In the genomic region with DNA sequence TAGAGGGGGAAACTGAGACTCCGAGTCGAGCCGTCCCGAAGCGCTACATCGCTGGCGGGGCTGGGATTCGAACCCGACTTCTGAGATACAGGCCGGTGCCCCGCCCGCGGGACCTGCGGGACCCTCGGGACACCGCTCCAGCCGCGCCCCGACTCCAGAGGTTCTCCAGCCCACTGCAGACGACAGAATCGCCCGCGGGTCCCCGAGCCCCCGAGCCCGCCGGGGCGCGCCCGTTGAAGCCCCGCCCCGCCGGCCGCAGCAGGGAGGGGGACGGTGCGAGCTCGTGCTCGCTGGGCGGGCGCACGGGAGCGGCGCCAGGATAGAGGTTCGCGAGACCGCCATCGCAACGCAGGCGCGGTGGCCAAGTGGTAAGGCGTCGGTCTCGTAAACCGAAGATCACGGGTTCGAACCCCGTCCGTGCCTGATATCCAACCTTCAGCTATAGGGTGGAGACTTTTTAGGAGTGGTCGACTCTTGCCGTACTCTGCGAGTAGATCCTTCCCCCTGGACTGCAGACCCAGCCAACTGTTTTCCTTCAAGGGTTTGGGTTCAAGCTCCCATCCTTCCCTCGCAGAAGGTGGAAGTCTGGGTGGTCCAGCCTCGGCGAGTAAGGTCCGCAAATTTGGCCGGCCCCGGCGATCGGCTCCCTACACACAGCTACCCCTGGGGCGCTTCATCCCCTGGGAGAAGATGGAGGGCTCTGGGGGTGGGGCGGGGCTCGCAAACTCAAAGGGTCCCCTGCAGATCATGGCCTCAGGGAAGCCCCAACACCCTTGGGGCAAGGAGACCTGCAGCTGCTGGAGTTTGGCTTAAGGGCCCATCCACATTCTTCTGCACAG, we compare ENCODE assay signal across 8 cellular contexts.
DNase-seq lines count a peak whose midpoint lies in the region; ATAC-seq, FAIRE-seq and TF ChIP-seq lines count a peak whose summit lies in the region.

No MANE protein-coding gene starts in this region.

- ATAC-seq in GM18870 (IDR thresholded peaks at IDR 0.05; ENCODE audit: unreplicated experiment) = peak; percentile 74
- peak; percentile 81 for ATAC-seq in HG03135 (IDR thresholded peaks at IDR 0.05; ENCODE audit: unreplicated experiment)

- no peaks in the 10 kb centered on the region for H3K36me3 ChIP-seq in bronchial epithelial cell (ENCODE audit: control insufficient read depth, insufficient read depth, low read length)
- no peaks in the 10 kb centered on the region for H3K36me3 ChIP-seq in smooth muscle cell (ENCODE audit: low read depth)

- H3K36me3 Mint-ChIP-seq in immature natural killer cell = peaks cover 4 to 5% (median 4%) of the 10 kb centered on the region in 3 donors

- no peak for FAIRE-seq in bronchial epithelial cell (lab: Jason Lieb, UNC)

- DNase-seq in AG04449 (ENCODE audit: low read depth, low spot score) (peak; percentile 85), NCI-H2227 (lab: John Stamatoyannopoulos, UW; ENCODE audit: unreplicated experiment) (peak; percentile 97), bronchial epithelial cell (ENCODE audit: low read depth) (peak; percentile 81), immature natural killer cell (peak; percentile 94 to 95 (median 94)), smooth muscle cell (lab: John Stamatoyannopoulos, UW; ENCODE audit: unreplicated experiment) (peak; percentile 95)

- peak overlapping the region; percentile 86 for H3K4me2 ChIP-seq in smooth muscle cell

- H3K27ac Mint-ChIP-seq in immature natural killer cell = peak overlapping the region; percentile 75 to 95 (median 85)

- no peaks in the 10 kb centered on the region for H3K27me3 ChIP-seq in bronchial epithelial cell (ENCODE audit: control insufficient read depth, insufficient read depth, low read length)
- H3K27me3 ChIP-seq in smooth muscle cell (ENCODE audit: low read depth) = no peaks in the 10 kb centered on the region

- peaks cover 22 to 34% (median 30%) of the 10 kb centered on the region in 3 donors for H3K27me3 Mint-ChIP-seq in immature natural killer cell (ENCODE audit: low read depth in 3 of 3)

- H3K4me3 ChIP-seq in AG04449 (ENCODE audit: low read depth, low read length) = peak overlapping the region; percentile 84
- H3K4me3 ChIP-seq in WI38 (ENCODE audit: low read depth, low read length) = peak overlapping the region; percentile 89
- peak overlapping the region; percentile 80 for H3K4me3 ChIP-seq in bronchial epithelial cell (ENCODE audit: low read depth, low read length)
- peak overlapping the region; percentile 95 for H3K4me3 ChIP-seq in smooth muscle cell

- TF ChIP-seq CTCF in AG04449 (IDR thresholded peaks at IDR 0.05; ENCODE audit: insufficient read depth, low read length, missing control alignments) = no peak
- TF ChIP-seq CTCF in WI38 (IDR thresholded peaks at IDR 0.05; ENCODE audit: low read depth, low read length) = no peak
- no peak for TF ChIP-seq CTCF in bronchial epithelial cell (IDR thresholded peaks at IDR 0.05; ENCODE audit: insufficient read depth, low read length, severe bottlenecking)
- TF ChIP-seq CTCF in smooth muscle cell (IDR thresholded peaks at IDR 0.05; ENCODE audit: borderline replicate concordance, insufficient read depth, poor library complexity, severe bottlenecking) = no peak

- H3K4me1 ChIP-seq in smooth muscle cell (ENCODE audit: low read depth) = peaks cover 6% of the 10 kb centered on the region

- no peaks in the 10 kb centered on the region for H4K20me1 ChIP-seq in smooth muscle cell (ENCODE audit: low read depth)

- H2AFZ ChIP-seq in smooth muscle cell (ENCODE audit: low read depth) = peak overlapping the region; percentile 93

- H3K4me3 Mint-ChIP-seq in immature natural killer cell = peak overlapping the region; percentile 89 to 97 (median 94)

- peaks cover 7% of the 10 kb centered on the region for H3F3A ChIP-seq in smooth muscle cell (ENCODE audit: low read depth)

- peak overlapping the region; percentile 4 for H3K27ac ChIP-seq in smooth muscle cell (ENCODE audit: low read depth)

- H3K4me1 Mint-ChIP-seq in immature natural killer cell = peaks cover 21 to 29% of the 10 kb centered on the region in 2 donors

- H3K9me3 ChIP-seq in smooth muscle cell (replicated peaks; ENCODE audit: low read depth) = no peaks in the 10 kb centered on the region

- CTCF ChIA-PET in AG04449 (lab: Yijun Ruan, JAX) = interaction anchor here (0.6 to 3.6 kb wide), 11 partner anchors 9 to 366 kb away, joined by 3 to 26 read pairs (median 4); a partner anchor contains a TSS

- POLR2A ChIA-PET in AG04449 (lab: Yijun Ruan, JAX) = interaction anchor here (0.7 to 1.5 kb wide), 6 partner anchors 16 to 224 kb away, joined by 3 to 7 read pairs (median 4); no protein-coding TSS in a partner anchor

- under 1% methylated on average over 47 of the region's 72 CpGs for WGBS in smooth muscle cell (ENCODE audit: low lambda C conversion rate)

- H3K9me3 Mint-ChIP-seq in immature natural killer cell = peaks cover 7 to 18% (median 15%) of the 10 kb centered on the region in 6 donors

- H3K9ac ChIP-seq in smooth muscle cell (ENCODE audit: low read depth) = peak overlapping the region; percentile 60

- H3K79me2 ChIP-seq in smooth muscle cell (ENCODE audit: low read depth) = no peaks in the 10 kb centered on the region

Comparison
In these comparisons a context has a peak if more than half of its experiments do, and no peak if none do; other contexts are left out.
1. Peak in every context shown above with its lines: DNase-seq, ATAC-seq, H3K4me3 ChIP-seq and H3K27ac ChIP-seq.